In genomic region chr10:117262296-117263293, GRCh38 we compare ENCODE assay signal across 1 cellular context.
A peak's percentile ranks its signal among the peaks of the same experiment; 100 is the strongest.
TF ChIP-seq lines count a peak whose summit lies in the region.

No MANE protein-coding gene starts in this region.

TF ChIP-seq in K562, 482 proteins besides CTCF, POLR2A, EP300 and RAD21 (continued from another document and continues in another):
- TF ChIP-seq HMBOX1 (IDR thresholded peaks at IDR 0.05) (no peak), YBX1 (IDR thresholded peaks at IDR 0.05) (no peak), GTF3C2 (IDR thresholded peaks at IDR 0.05; ENCODE audit: borderline replicate concordance, extremely low read depth, insufficient read length) (no peak), ZNF184 (CRISPR knock-in tag; IDR thresholded peaks at IDR 0.05) (no peak), GATAD2B (IDR thresholded peaks at IDR 0.05; ENCODE audit: borderline replicate concordance) (no peak), CSDE1 (IDR thresholded peaks at IDR 0.05) (no peak), SOX6 (IDR thresholded peaks at IDR 0.05) (0 out of 2 replicates have a peak, but pooled peaks have one; percentile 25), ZNF408 (CRISPR knock-in tag; IDR thresholded peaks at IDR 0.05; ENCODE audit: low read depth) (no peak), PHB (CRISPR knock-in tag; IDR thresholded peaks at IDR 0.05) (no peak), ZNF431 (CRISPR knock-in tag; IDR thresholded peaks at IDR 0.05) (peak; percentile 60; the same call in 1 of the 2 replicates), TEAD4 (IDR thresholded peaks at IDR 0.05; ENCODE audit: low read length) (peak; percentile 86), TEAD4 (CRISPR knock-in tag; IDR thresholded peaks at IDR 0.05; ENCODE audit: borderline replicate concordance) (no peak), ZNF561 (CRISPR knock-in tag; conservative IDR thresholded peaks at IDR 0.05) (no peak), CBX8 (IDR thresholded peaks at IDR 0.05; ENCODE audit: borderline replicate concordance, extremely low read depth, low read depth, low read length, poor library complexity, severe bottlenecking) (no peak), MAFF (IDR thresholded peaks at IDR 0.05; ENCODE audit: low read length) (no peak), RERE (CRISPR knock-in tag; IDR thresholded peaks at IDR 0.05; ENCODE audit: borderline replicate concordance) (no peak), ZNF407 (IDR thresholded peaks at IDR 0.05; ENCODE audit: low read depth) (no peak), ZBTB33 (CRISPR knock-in tag; IDR thresholded peaks at IDR 0.05) (no peak), TCF7L2 (IDR thresholded peaks at IDR 0.05; ENCODE audit: low read depth, low read length) (no peak), ARID3B (CRISPR knock-in tag; IDR thresholded peaks at IDR 0.05; ENCODE audit: borderline replicate concordance) (no peak), ZNF3 (CRISPR knock-in tag; IDR thresholded peaks at IDR 0.05) (no peak), TCF15 (CRISPR knock-in tag; IDR thresholded peaks at IDR 0.05) (no peak), ARID3A (IDR thresholded peaks at IDR 0.05; ENCODE audit: borderline replicate concordance, low read depth, low read length) (no peak), CBFA2T2 (conservative IDR thresholded peaks at IDR 0.05) (peak; percentile 71), HDAC2 (IDR thresholded peaks at IDR 0.05) (no peak), ARID1B (IDR thresholded peaks at IDR 0.05) (peak; percentile 70), ZZZ3 (IDR thresholded peaks at IDR 0.05) (no peak), TCFL5 (CRISPR knock-in tag; conservative IDR thresholded peaks at IDR 0.05) (no peak), GTF2F1 (IDR thresholded peaks at IDR 0.05; ENCODE audit: low read depth, low read length) (no peak), ZNF274 (IDR thresholded peaks at IDR 0.05; ENCODE audit: borderline replicate concordance, low read depth, low read length) (no peak), NCOR1 (IDR thresholded peaks at IDR 0.05) (peak; percentile 58; the same call in 1 of the 2 replicates), MTA2 (IDR thresholded peaks at IDR 0.05; ENCODE audit: low read depth) (peak; percentile 65), PRPF4 (IDR thresholded peaks at IDR 0.05; ENCODE audit: insufficient read depth, low read depth, low read length, poor library complexity, severe bottlenecking) (no peak), TAL1 (IDR thresholded peaks at IDR 0.05) (peak; percentile 83), PPARD (CRISPR knock-in tag; IDR thresholded peaks at IDR 0.05) (no peak), ZNF41 (CRISPR knock-in tag; conservative IDR thresholded peaks at IDR 0.05) (no peak), HCFC1 (IDR thresholded peaks at IDR 0.05; ENCODE audit: low read depth, low read length) (no peak), TCF7 (IDR thresholded peaks at IDR 0.05; ENCODE audit: borderline replicate concordance) (no peak), SMAD4 (CRISPR knock-in tag; conservative IDR thresholded peaks at IDR 0.05) (peak; percentile 68)
